1 cellular context compared by ENCODE assay signal in genomic region chr2:133264951-133265949, GRCh38.
TF ChIP-seq lines count a peak whose summit lies in the region.

No MANE protein-coding gene starts in this region.

TF ChIP-seq in GM23338, 12 proteins besides CTCF, POLR2A, EP300 and RAD21 (continued from another document):
- TF ChIP-seq ZNF462 (CRISPR knock-in tag; IDR thresholded peaks at IDR 0.05) (no peak), ETS1 (IDR thresholded peaks at IDR 0.05) (no peak), ZNF114 (CRISPR knock-in tag; IDR thresholded peaks at IDR 0.05) (no peak), POLR2AphosphoS5 (IDR thresholded peaks at IDR 0.05; ENCODE audit: low read depth) (no peak), EZH2 (IDR thresholded peaks at IDR 0.05; ENCODE audit: low read depth, unreplicated experiment) (no peak)
